In genomic region chr1:31765516-31765915, GRCh38 we compare ENCODE assay signal across 14 cellular contexts. TPM values are rescaled to one million over a fixed set of nuclear protein-coding genes. Genes with fewer than 3 reads are reported as not detected.
DNase-seq lines count a peak whose midpoint lies in the region; ATAC-seq, FAIRE-seq and TF ChIP-seq lines count a peak whose summit lies in the region.
"Had no signal": no experiment of that assay in that cellular context is flagged by ENCODE, and none has a peak within 500 bp of the region (broad histone marks: within the 10 kb centered on the region; RNA-seq: fewer than 3 reads in every experiment).

No MANE protein-coding gene starts in this region.

- peak overlapping the region; percentile 38 for H3K4me3 Mint-ChIP-seq in CD4-positive, alpha-beta T cell
- H3K4me3 Mint-ChIP-seq in brain (peak overlapping the region in 4 of 5 experiments; percentile 84 to 92 (median 88)), neural crest cell (peak overlapping the region; percentile 90), immature natural killer cell (no peak overlapping the region)

- no peaks in the 10 kb centered on the region for H3K9me3 Mint-ChIP-seq in CD4-positive, alpha-beta T cell
- H3K9me3 Mint-ChIP-seq in brain (peaks cover 0 to 3% (median 0%) of the 10 kb centered on the region in 5 experiments), neural crest cell (no peaks in the 10 kb centered on the region), immature natural killer cell (no peaks in the 10 kb centered on the region)
- H3K9me3 Mint-ChIP-seq: CD4-positive, CD25-positive, alpha-beta regulatory T cell had no signal

- DNase-seq in CD4-positive, alpha-beta T cell, result no peak
- DNase-seq in neural crest cell (ENCODE audit: low read depth, low spot score) (no peak), immature natural killer cell (no peak), D721Med (ENCODE audit: insufficient read length, low spot score) (no peak)
- DNase-seq: CD4-positive, CD25-positive, alpha-beta regulatory T cell; GF-D8; HCEC 1CT; NCI-H1048; SIG-M5 had no signal

- CTCF ChIA-PET in CD4-positive, alpha-beta T cell (lab: Charles Lee), result interaction anchor here (1.2 to 3.6 kb wide), 3 partner anchors 12 to 24 kb away, joined by 3 to 14 read pairs (median 3); no protein-coding TSS in a partner anchor

- peaks cover 4% of the 10 kb centered on the region for H4K20me1 ChIP-seq in Loucy (ENCODE audit: insufficient read depth, low read length, poor library complexity, severe bottlenecking)

- H3K4me2 ChIP-seq in Loucy (ENCODE audit: low read depth, low read length, poor library complexity, severe bottlenecking), result peak overlapping the region; percentile 44

- peaks cover 11% of the 10 kb centered on the region for H3K27me3 ChIP-seq in CD4-positive, alpha-beta T cell (ENCODE audit: control insufficient read depth, insufficient read depth, low read length)
- no peaks in the 10 kb centered on the region for H3K27me3 ChIP-seq in Loucy (ENCODE audit: insufficient read depth, low read length, poor library complexity, severe bottlenecking)

- peaks cover 44% of the 10 kb centered on the region for H3K4me1 Mint-ChIP-seq in CD4-positive, alpha-beta T cell (ENCODE audit: low read depth)
- H3K4me1 Mint-ChIP-seq in brain, result peaks cover 72% of the 10 kb centered on the region
- H3K4me1 Mint-ChIP-seq in neural crest cell, result peaks cover 23% of the 10 kb centered on the region
- peaks cover 29 to 30% of the 10 kb centered on the region in 2 donors for H3K4me1 Mint-ChIP-seq in immature natural killer cell

- peaks cover 15% of the 10 kb centered on the region for H3K27me3 Mint-ChIP-seq in CD4-positive, alpha-beta T cell
- H3K27me3 Mint-ChIP-seq in brain (peaks cover 12% of the 10 kb centered on the region), neural crest cell (ENCODE audit: low read depth) (peaks cover 55% of the 10 kb centered on the region), immature natural killer cell (ENCODE audit: low read depth in 3 of 3) (peaks cover 0 to 7% (median 5%) of the 10 kb centered on the region in 3 donors)

- 0 out of 2 replicates have a peak overlapping the region, but pooled peaks have one; percentile 17 for H2AFZ ChIP-seq in Loucy (ENCODE audit: low read length)

- POLR2A ChIA-PET in CD4-positive, alpha-beta T cell (lab: Charles Lee), result interaction anchor here (1.7 kb wide), 1 partner anchor 24 kb away, joined by 4 read pairs; no protein-coding TSS in a partner anchor

- H3K9me2 ChIP-seq in Loucy (replicated peaks; ENCODE audit: low read depth, low read length), result no peaks in the 10 kb centered on the region

- H3K79me2 ChIP-seq in Loucy (ENCODE audit: insufficient read depth, low read length), result no peaks in the 10 kb centered on the region

- H3K36me3 ChIP-seq in Loucy (ENCODE audit: insufficient read depth, low read length), result no peaks in the 10 kb centered on the region

- no peak overlapping the region for H3K27ac ChIP-seq in CD4-positive, alpha-beta T cell (ENCODE audit: low read depth, low read length)
- H3K27ac ChIP-seq: A549 had no signal

- no peaks in the 10 kb centered on the region for H3K36me3 Mint-ChIP-seq in CD4-positive, alpha-beta T cell (ENCODE audit: low read depth)
- H3K36me3 Mint-ChIP-seq in brain (no peaks in the 10 kb centered on the region), neural crest cell (ENCODE audit: low read depth) (no peaks in the 10 kb centered on the region), immature natural killer cell (no peaks in the 10 kb centered on the region)
- H3K36me3 Mint-ChIP-seq: CD4-positive, CD25-positive, alpha-beta regulatory T cell had no signal

- peaks cover 27% of the 10 kb centered on the region for H3K4me1 ChIP-seq in Loucy (ENCODE audit: insufficient read depth, low read length, poor library complexity, severe bottlenecking)

- H3K9ac ChIP-seq in Loucy (ENCODE audit: low read depth, low read length, poor library complexity, severe bottlenecking), result no peak overlapping the region

- no peak for FAIRE-seq in D721Med (lab: Jason Lieb, UNC)
- FAIRE-seq: A549 had no signal

- H3K27ac Mint-ChIP-seq in CD4-positive, alpha-beta T cell, result no peak overlapping the region
- peak overlapping the region; percentile 38 to 97 (median 93) for H3K27ac Mint-ChIP-seq in brain
- no peak overlapping the region for H3K27ac Mint-ChIP-seq in neural crest cell (ENCODE audit: unreplicated experiment)
- H3K27ac Mint-ChIP-seq in immature natural killer cell, result no peak overlapping the region
- H3K27ac Mint-ChIP-seq: CD4-positive, CD25-positive, alpha-beta regulatory T cell had no signal

- H3K4me3 ChIP-seq in Loucy (ENCODE audit: low read length, poor library complexity, severe bottlenecking), result no peak overlapping the region
- H3K4me3 ChIP-seq: A549 had no signal

- H3K9me3 ChIP-seq in CD4-positive, alpha-beta T cell (ENCODE audit: control insufficient read depth, low read length), result no peaks in the 10 kb centered on the region
- no peaks in the 10 kb centered on the region for H3K9me3 ChIP-seq in Loucy (ENCODE audit: insufficient read depth, low read depth, low read length)
- H3K9me3 ChIP-seq: A549 had no signal

- no peaks in the 10 kb centered on the region for H3F3A ChIP-seq in Loucy (ENCODE audit: low read depth)

- no peak for TF ChIP-seq CTCF in CD4-positive, alpha-beta T cell (IDR thresholded peaks at IDR 0.05)
- no peak for TF ChIP-seq CTCF in Loucy (conservative IDR thresholded peaks at IDR 0.05; ENCODE audit: low read length)
- no peak for TF ChIP-seq CTCF in brain (conservative IDR thresholded peaks at IDR 0.05)
- no peak for TF ChIP-seq CTCF in neural crest cell (conservative IDR thresholded peaks at IDR 0.05)
- no peak for TF ChIP-seq CTCF in D721Med (IDR thresholded peaks at IDR 0.05; ENCODE audit: insufficient read depth, missing control alignments)

- ATAC-seq in CD4-positive, alpha-beta T cell (ENCODE audit: poor library complexity), result no peak
- no peak for ATAC-seq in GM18873 (IDR thresholded peaks at IDR 0.05; ENCODE audit: low FRiP score, unreplicated experiment)
- no peak for ATAC-seq in GM19035 (IDR thresholded peaks at IDR 0.05; ENCODE audit: unreplicated experiment)

- intact Hi-C loops in CD4-positive, alpha-beta T cell (cut with DNase I, micrococcal nuclease), result no loop called here

RNA-seq across cellular contexts. Expression of gene ADGRB2, which starts 1.4 kb away (rescaled TPM):
- total RNA-seq in CD4-positive, alpha-beta T cell, result under 1 TPM; 0.39 to 0.71 TPM
- polyA plus RNA-seq in brain (ENCODE audit: insufficient read depth, low read depth, low replicate concordance), result 67.9 TPM
- total RNA-seq in neural crest cell, result 17.8 and 18.8 TPM in 2 replicates
- 1 to 10 TPM in 1 of 3 donors, under 1 TPM in 1, not detected in 1; 0.36 to 2.1 TPM for polyA plus RNA-seq in immature natural killer cell

RNA-seq across cellular contexts. Expression of gene SPOCD1, which starts 50.3 kb away (rescaled TPM):
- under 1 TPM; 0.11 to 0.27 TPM for total RNA-seq in CD4-positive, alpha-beta T cell
- polyA plus RNA-seq in brain (ENCODE audit: insufficient read depth, low read depth, low replicate concordance), result 1.7 TPM
- 0.56 and 0.61 TPM in 2 replicates for total RNA-seq in neural crest cell
- 1 to 10 TPM in 1 of 3 donors, under 1 TPM in 2; 0.24 to 2.5 (median 0.46) TPM for polyA plus RNA-seq in immature natural killer cell
- polyA plus RNA-seq: CD4-positive, CD25-positive, alpha-beta regulatory T cell had no signal

Comparison
In these comparisons a context has a peak if more than half of its experiments do, and no peak if none do; other contexts are left out.
1. H3K27ac Mint-ChIP-seq: peak in brain (5 of 5); none in CD4-positive, alpha-beta T cell (single experiment), neural crest cell (single experiment) and immature natural killer cell (0 of 6).
2. H3K4me3 Mint-ChIP-seq: peak in CD4-positive, alpha-beta T cell (single experiment), brain (4 of 5) and neural crest cell (single experiment); none in immature natural killer cell (0 of 5).
3. RNA of gene ADGRB2, which starts 1.4 kb away (total RNA-seq): 17.8 to 18.8 TPM in neural crest cell; 0.39 to 0.71 TPM in CD4-positive, alpha-beta T cell; every median in the first group is over 10 times any median in the second.